ENCODE assay signal across 19 cellular contexts in the genomic region with DNA sequence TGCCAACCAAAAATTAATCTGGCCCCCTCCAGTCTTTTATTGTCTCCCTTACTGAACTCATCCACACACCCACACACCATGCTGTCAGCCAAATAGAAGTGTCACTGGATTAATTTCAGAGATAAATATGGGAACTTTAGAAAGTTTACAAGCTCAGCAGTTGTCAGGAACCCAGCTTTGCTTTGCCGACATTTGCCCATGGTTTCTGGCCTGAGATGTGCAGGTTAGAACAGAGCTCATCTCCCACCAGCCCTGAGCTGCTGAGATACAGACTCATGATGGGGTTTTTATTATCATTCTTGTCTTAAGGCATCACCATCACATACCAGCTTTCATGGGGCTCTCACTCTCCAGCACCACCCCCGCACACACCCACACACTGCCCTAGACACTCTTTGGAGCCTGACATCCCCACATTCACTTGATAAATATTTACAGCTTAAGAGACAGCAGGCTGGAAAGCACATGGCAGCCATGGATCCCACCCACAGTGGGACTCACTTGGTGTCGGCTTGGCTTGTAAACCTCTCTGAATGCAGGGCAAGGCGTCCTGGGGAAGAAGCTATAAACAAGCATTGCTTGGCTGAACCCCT. TPM values are rescaled to one million over a fixed set of nuclear protein-coding genes. Genes with fewer than 3 reads are reported as not detected.
DNase-seq lines count a peak whose midpoint lies in the region; ATAC-seq and TF ChIP-seq lines count a peak whose summit lies in the region.
"Had no signal": no experiment of that assay in that cellular context is flagged by ENCODE, and none has a peak within 500 bp of the region (broad histone marks: within the 10 kb centered on the region; RNA-seq: fewer than 3 reads in every experiment).

No MANE protein-coding gene starts in this region.

- H3K79me1 ChIP-seq in IMR-90 (ENCODE audit: low read depth in 1 of 2, low read length in 2 of 2), result no peaks in the 10 kb centered on the region
- no peaks in the 10 kb centered on the region for H3K79me1 ChIP-seq in mesendoderm (ENCODE audit: low read length)

- peak overlapping the region; percentile 30; the same call in 1 of the 2 replicates for H3K27ac ChIP-seq in IMR-90 (ENCODE audit: insufficient read depth, low read length)
- no peak overlapping the region for H3K27ac ChIP-seq in fibroblast of lung (ENCODE audit: insufficient read depth, low read length)
- H3K27ac ChIP-seq in lower lobe of right lung, result no peak overlapping the region
- no peak overlapping the region for H3K27ac ChIP-seq in mesendoderm (ENCODE audit: low read depth, low read length)
- H3K27ac ChIP-seq: BLaER1 had no signal

- H3K4me3 ChIP-seq in IMR-90 (ENCODE audit: insufficient read depth, low read depth, low read length), result no peak overlapping the region
- H3K4me3 ChIP-seq in fibroblast of lung (replicated peaks in 1 of 4; ENCODE audit: control extremely low read depth in 1 of 4, insufficient read depth in 1 of 4, low read depth in 3 of 4, low read length in 4 of 4), result no peak overlapping the region
- no peak overlapping the region for H3K4me3 ChIP-seq in lower lobe of right lung
- H3K4me3 ChIP-seq in lower leg skin (ENCODE audit: low read depth, poor library complexity, severe bottlenecking), result no peak overlapping the region
- no peak overlapping the region for H3K4me3 ChIP-seq in mesendoderm (ENCODE audit: low read length)
- H3K4me3 ChIP-seq: BLaER1, stomach had no signal

- H3K27me3 Mint-ChIP-seq in osteocyte (ENCODE audit: unreplicated experiment), result no peaks in the 10 kb centered on the region

- H4K91ac ChIP-seq in IMR-90 (ENCODE audit: insufficient read depth, low read depth, low read length), result peak overlapping the region; percentile 74

- H4K5ac ChIP-seq in IMR-90 (ENCODE audit: low read depth, low read length) (no peak overlapping the region), mesendoderm (ENCODE audit: low read length) (no peak overlapping the region)

- peak overlapping the region; percentile 86 for H2BK120ac ChIP-seq in IMR-90 (ENCODE audit: low read depth, low read length)
- H2BK120ac ChIP-seq in mesendoderm (ENCODE audit: low read depth, low read length), result no peak overlapping the region

- H3K23ac ChIP-seq in IMR-90 (ENCODE audit: low read depth, low read length) (peak overlapping the region; percentile 91), mesendoderm (ENCODE audit: low read length) (no peak overlapping the region)

- H3K14ac ChIP-seq in IMR-90 (replicated peaks; ENCODE audit: low read depth, low read length), result peak overlapping the region; percentile 31

- TF ChIP-seq POLR2A in IMR-90 (IDR thresholded peaks at IDR 0.05; ENCODE audit: low read depth, low read length) (no peak), lower leg skin (IDR thresholded peaks at IDR 0.05) (no peak)

- H3K9me1 ChIP-seq in IMR-90 (ENCODE audit: insufficient read depth, low read length), result peaks cover 29% of the 10 kb centered on the region

- in situ Hi-C loops in IMR-90 (cut with MboI; ENCODE audit: low sequenced_read_pairs), result loop anchor here (25.0 kb wide), 2 partner anchors 515 to 740 kb away; no protein-coding TSS in a partner anchor

- peak overlapping the region; percentile 77; the same call in 1 of the 3 replicates for H2BK15ac ChIP-seq in IMR-90 (ENCODE audit: low read depth, low read length)
- no peak overlapping the region for H2BK15ac ChIP-seq in mesendoderm (replicated peaks; ENCODE audit: low read depth)

- H3K9ac ChIP-seq in IMR-90 (ENCODE audit: low read depth, low read length), result no peak overlapping the region
- H3K9ac ChIP-seq in fibroblast of lung (ENCODE audit: insufficient read depth, low read length), result no peak overlapping the region
- H3K9ac ChIP-seq in mesendoderm (ENCODE audit: low read length), result no peak overlapping the region
- H3K9ac ChIP-seq: BLaER1 had no signal

- peak overlapping the region; percentile 88 for H2BK20ac ChIP-seq in IMR-90 (ENCODE audit: low read depth, low read length)

- H3K4ac ChIP-seq in IMR-90 (ENCODE audit: low read depth, low read length), result peak overlapping the region; percentile 91
- no peak overlapping the region for H3K4ac ChIP-seq in mesendoderm (ENCODE audit: low read depth, low read length)

- H2AK5ac ChIP-seq in IMR-90 (ENCODE audit: low read depth, low read length), result 0 out of 2 replicates have a peak overlapping the region, but pooled peaks have one; percentile 13
- no peak overlapping the region for H2AK5ac ChIP-seq in mesendoderm (ENCODE audit: low read length)

- H3K4me1 ChIP-seq in IMR-90 (ENCODE audit: control insufficient read depth, insufficient read depth, low read length), result peaks cover 18% of the 10 kb centered on the region
- H3K4me1 ChIP-seq in fibroblast of lung (ENCODE audit: control insufficient read depth, extremely low read depth, insufficient read depth, low read length), result peaks cover 8% of the 10 kb centered on the region
- peaks cover 18% of the 10 kb centered on the region for H3K4me1 ChIP-seq in lower lobe of right lung
- no peaks in the 10 kb centered on the region for H3K4me1 ChIP-seq in mesendoderm (ENCODE audit: control insufficient read depth, low read depth, low read length)

- H3K27me3 ChIP-seq in IMR-90 (ENCODE audit: control insufficient read depth, insufficient read depth, low read length) (no peaks in the 10 kb centered on the region), fibroblast of lung (ENCODE audit: control insufficient read depth, insufficient read depth, low read length) (no peaks in the 10 kb centered on the region), lower lobe of right lung (ENCODE audit: low read depth) (no peaks in the 10 kb centered on the region), mesendoderm (ENCODE audit: insufficient read depth, low read length, poor library complexity) (no peaks in the 10 kb centered on the region)
- H3K27me3 ChIP-seq: BLaER1 had no signal

- H3K18ac ChIP-seq in IMR-90 (ENCODE audit: low read depth, low read length) (peak overlapping the region; percentile 69; the same call in 1 of the 2 replicates), mesendoderm (ENCODE audit: low read length) (no peak overlapping the region)

- TF ChIP-seq RAD21 in IMR-90 (IDR thresholded peaks at IDR 0.05; ENCODE audit: low read length), result no peak; the same call in 1 of the 2 replicates

- no peak overlapping the region for H3K4me3 Mint-ChIP-seq in osteocyte (ENCODE audit: unreplicated experiment)
- H3K4me3 Mint-ChIP-seq: activated naive CD8-positive, alpha-beta T cell treated with anti-CD3 and anti-CD28 coated beads for 36 hours; activated T-cell treated with anti-CD3 and anti-CD28 coated beads, Interleukin-2, amount 50 U/mL, for 24 hours had no signal

- peaks cover 6% of the 10 kb centered on the region for H3K4me1 Mint-ChIP-seq in osteocyte (ENCODE audit: unreplicated experiment)

- WGBS in IMR-90 (ENCODE audit: extremely low coverage in 2 of 2, insufficient read length in 1 of 2), 2 experiments, result 18% methylated on average over 3 of the region's 4 CpGs; no CpG with 5 or more reads in 1 of the 2 experiments
- 53 to 62% methylated on average over 4 of the region's 4 CpGs for WGBS in lower leg skin, 2 donors
- WGBS in mesendoderm (ENCODE audit: extremely low coverage, insufficient coverage, low lambda C conversion rate), result no CpG with 5 or more reads among the region's 4 CpGs

- H2AFZ ChIP-seq in IMR-90 (replicated peaks; ENCODE audit: low read length, poor library complexity) (peak overlapping the region; percentile 73), fibroblast of lung (ENCODE audit: low read length) (no peak overlapping the region)

- H3K4me2 ChIP-seq in IMR-90 (ENCODE audit: low read depth, low read length), result 0 out of 2 replicates have a peak overlapping the region, but pooled peaks have one; percentile 0
- no peak overlapping the region for H3K4me2 ChIP-seq in fibroblast of lung (ENCODE audit: extremely low read depth, insufficient read depth, low read length)
- no peak overlapping the region for H3K4me2 ChIP-seq in mesendoderm (ENCODE audit: low read length)
- H3K4me2 ChIP-seq: BLaER1 had no signal

- H3K56ac ChIP-seq in IMR-90 (ENCODE audit: extremely low read depth, insufficient read depth, low read length), result peak overlapping the region; percentile 47; the same call in 1 of the 2 replicates
- H3K56ac ChIP-seq in mesendoderm (ENCODE audit: low read length), result no peak overlapping the region

- CTCF ChIA-PET in IMR-90 (lab: Yijun Ruan, JAX), result interaction anchor here (0.7 to 1.2 kb wide), 6 partner anchors 8 to 199 kb away, joined by 3 to 5 read pairs (median 3); no protein-coding TSS in a partner anchor

- POLR2A ChIA-PET in IMR-90 (lab: Charles Lee; ENCODE audit: unreplicated experiment), result interaction anchor here (0.7 to 2.5 kb wide), 3 partner anchors 18 to 33 kb away, joined by 3 to 15 read pairs (median 5); a partner anchor contains a TSS

- no peaks in the 10 kb centered on the region for H3K79me2 ChIP-seq in fibroblast of lung (ENCODE audit: control insufficient read depth, insufficient read depth, low read length)
- no peaks in the 10 kb centered on the region for H3K79me2 ChIP-seq in mesendoderm (ENCODE audit: control insufficient read depth, insufficient read depth, low read length)

- H4K20me1 ChIP-seq in IMR-90 (ENCODE audit: insufficient read depth, low read length), result no peaks in the 10 kb centered on the region
- H4K20me1 ChIP-seq in fibroblast of lung (ENCODE audit: control insufficient read depth, extremely low read depth, insufficient read depth, low read length), result no peaks in the 10 kb centered on the region
- H4K20me1 ChIP-seq: BLaER1 had no signal

- peak overlapping the region; percentile 11 for H2AK9ac ChIP-seq in IMR-90 (replicated peaks; ENCODE audit: low read depth, low read length, poor library complexity)

- H3K27ac Mint-ChIP-seq in osteocyte (ENCODE audit: unreplicated experiment), result peak overlapping the region; percentile 43
- H3K27ac Mint-ChIP-seq: activated naive CD8-positive, alpha-beta T cell treated with anti-CD3 and anti-CD28 coated beads for 36 hours; activated T-cell treated with anti-CD3 and anti-CD28 coated beads, Interleukin-2, amount 50 U/mL, for 24 hours had no signal

- H3K36me3 Mint-ChIP-seq in osteocyte (ENCODE audit: unreplicated experiment), result no peaks in the 10 kb centered on the region
- H3K36me3 Mint-ChIP-seq: activated naive CD8-positive, alpha-beta T cell treated with anti-CD3 and anti-CD28 coated beads for 36 hours had no signal

- H3K36me3 ChIP-seq in IMR-90 (ENCODE audit: control insufficient read depth, insufficient read depth, low read length) (no peaks in the 10 kb centered on the region), fibroblast of lung (ENCODE audit: control insufficient read depth, insufficient read depth, low read length) (no peaks in the 10 kb centered on the region), lower lobe of right lung (no peaks in the 10 kb centered on the region), mesendoderm (ENCODE audit: control insufficient read depth, insufficient read depth, low read length) (no peaks in the 10 kb centered on the region)
- H3K36me3 ChIP-seq: BLaER1, stomach had no signal

- H2BK5ac ChIP-seq in IMR-90 (ENCODE audit: low read depth, low read length, poor library complexity, severe bottlenecking) (peak overlapping the region; percentile 23), mesendoderm (ENCODE audit: low read length) (no peak overlapping the region)

- intact Hi-C loops in IMR-90 (cut with micrococcal nuclease), result loop anchor here (2.0 kb wide), 1 partner anchor 35 kb away; a partner anchor contains a TSS
- intact Hi-C loops in lower lobe of right lung (cut with DNase I), result no loop called here
- intact Hi-C loops in lower leg skin (cut with DNase I; ENCODE audit: low total_unique reads), result no loop called here

- H3K9me3 Mint-ChIP-seq in osteocyte (ENCODE audit: unreplicated experiment), result peaks cover 6% of the 10 kb centered on the region
- H3K9me3 Mint-ChIP-seq: activated T-cell treated with anti-CD3 and anti-CD28 coated beads, Interleukin-2, amount 50 U/mL, for 24 hours had no signal

- H4K8ac ChIP-seq in IMR-90 (ENCODE audit: low read depth in 2 of 2, low read length in 2 of 2) (peak overlapping the region; percentile 16 to 25; a peak in 2 of 4 replicates), mesendoderm (ENCODE audit: low read depth, low read length) (no peak overlapping the region)

- H3K9me3 ChIP-seq in IMR-90 (ENCODE audit: control insufficient read depth, insufficient read depth, low read length) (no peaks in the 10 kb centered on the region), fibroblast of lung (ENCODE audit: control insufficient read depth, insufficient read depth, low read depth, low read length) (no peaks in the 10 kb centered on the region), lower lobe of right lung (no peaks in the 10 kb centered on the region)

- DNase-seq in AG20443 (ENCODE audit: low spot score) (peak; percentile 57), IMR-90 (peak; percentile 77), fibroblast of lung (ENCODE audit: low read depth in 2 of 2) (peak; percentile 25 to 28), osteocyte (ENCODE audit: extremely low spot score, unreplicated experiment) (no peak), lower lobe of right lung (no peak), lower leg skin (ENCODE audit: low spot score in 2 of 2) (no peak), mesendoderm (no peak), NCI-H1930 (lab: John Stamatoyannopoulos, UW) (no peak)
- DNase-seq: activated CD4-positive, alpha-beta T cell treated with anti-CD3 and anti-CD28 coated beads, Interleukin-2, amount 50 U/mL, for 4 hours; activated naive CD8-positive, alpha-beta T cell treated with anti-CD3 and anti-CD28 coated beads for 36 hours; activated T-cell treated with anti-CD3 and anti-CD28 coated beads, Interleukin-2, amount 50 U/mL, for 24 hours; MM.1S; NCI-H2081; NCI-H69; PC-3; stomach had no signal

- dilution Hi-C loops in IMR-90 (cut with HindIII; ENCODE audit: low sequenced_read_pairs, unreplicated experiment), result loop anchor here (25.0 kb wide), 1 partner anchor 215 kb away; no protein-coding TSS in a partner anchor

- no peak for TF ChIP-seq CTCF in IMR-90 (conservative IDR thresholded peaks at IDR 0.05; ENCODE audit: low read depth, low read length)
- no peak for TF ChIP-seq CTCF in fibroblast of lung (conservative IDR thresholded peaks at IDR 0.05 in 1 of 2, IDR thresholded peaks at IDR 0.05 in 1 of 2; ENCODE audit: low read depth in 1 of 2, low read length in 2 of 2)
- TF ChIP-seq CTCF in osteocyte (IDR thresholded peaks at IDR 0.05), result no peak
- TF ChIP-seq CTCF in lower lobe of right lung (IDR thresholded peaks at IDR 0.05), result no peak
- TF ChIP-seq CTCF in lower leg skin (IDR thresholded peaks at IDR 0.05), result no peak

- BruUV-seq in IMR-90 (replicated peaks; lab: Mats Ljungman, UMichigan), result no TSS peak

- ATAC-seq in IMR-90 (ENCODE audit: low read depth) (peak; percentile 91), lower lobe of right lung (no peak)
- ATAC-seq: left lobe of liver, PC-3, SK-N-SH treated with all-trans-retinoic acid at 6 μM for 48 hours had no signal

RNA-seq across cellular contexts. Expression of a gene that starts 23.7 kb away (rescaled TPM):
- total RNA-seq in IMR-90 (2012; rRNA removed) (37.1 and 38.3 TPM in 2 replicates), fibroblast of lung (33.9 and 41.5 TPM in 2 replicates), osteocyte (27.7 and 28.0 TPM in 2 replicates), lower lobe of right lung (30.2 TPM), lower leg skin (10 to 100 TPM; 27.8 to 31.8 (median 29.3) TPM)
- polyA plus RNA-seq in IMR-90 (2012; rRNA removed) (14.4 and 16.8 TPM in 2 replicates), fibroblast of lung (20.5 and 22.8 TPM in 2 replicates)
- polyA plus RNA-seq in IMR-90 (2012; cell fraction: cytosol; rRNA removed), result 3.8 and 5.1 TPM in 2 replicates
- polyA plus RNA-seq in IMR-90 (2012; cell fraction: nucleus; rRNA removed; ENCODE audit: low replicate concordance), result 2.1 and 10.6 TPM in 2 replicates
- 35.7 and 36.6 TPM in 2 replicates for polyA plus RNA-seq in fibroblast of lung (2012)
- 3.3 and 4.3 TPM in 2 replicates for polyA minus RNA-seq in fibroblast of lung (ENCODE audit: low replicate concordance)
- 26.4 TPM for polyA plus RNA-seq in mesendoderm (2013, experiment 1 of 2)
- 26.8 TPM for polyA plus RNA-seq in mesendoderm (2013, experiment 2 of 2)

RNA-seq across cellular contexts. Expression of a gene that starts 33.8 kb away (rescaled TPM):
- total RNA-seq in IMR-90 (2012; rRNA removed) (21.1 and 25.8 TPM in 2 replicates), fibroblast of lung (25.7 and 55.5 TPM in 2 replicates), osteocyte (22.2 and 24.0 TPM in 2 replicates), lower lobe of right lung (12.9 TPM), lower leg skin (10 to 100 TPM in 1 of 4 donors, 1 to 10 TPM in 3; 2.0 to 10.9 (median 4.0) TPM)
- polyA plus RNA-seq in IMR-90 (2012; rRNA removed) (17.6 and 19.4 TPM in 2 replicates), fibroblast of lung (21.8 and 90.0 TPM in 2 replicates)
- 8.5 and 8.6 TPM in 2 replicates for polyA plus RNA-seq in IMR-90 (2012; cell fraction: cytosol; rRNA removed)
- 37.6 and 104 TPM in 2 replicates for polyA plus RNA-seq in IMR-90 (2012; cell fraction: nucleus; rRNA removed; ENCODE audit: low replicate concordance)
- polyA plus RNA-seq in fibroblast of lung (2012), result 16.3 and 72.4 TPM in 2 replicates
- 24.8 and 115 TPM in 2 replicates for polyA minus RNA-seq in fibroblast of lung (ENCODE audit: low replicate concordance)
- 0.79 TPM for polyA plus RNA-seq in mesendoderm (2013, experiment 1 of 2)
- 0.80 TPM for polyA plus RNA-seq in mesendoderm (2013, experiment 2 of 2)
- total RNA-seq: activated naive CD8-positive, alpha-beta T cell treated with anti-CD3 and anti-CD28 coated beads for 36 hours; PC-3 had no signal

Comparison
In these comparisons a context has a peak if more than half of its experiments do, and no peak if none do; other contexts are left out.
1. DNase-seq: peak in AG20443 (single experiment), IMR-90 (single experiment) and fibroblast of lung (2 of 2); none in osteocyte (single experiment), lower lobe of right lung (single experiment), lower leg skin (0 of 2), mesendoderm (single experiment) and NCI-H1930 (0 of 2).